In the genomic region with DNA sequence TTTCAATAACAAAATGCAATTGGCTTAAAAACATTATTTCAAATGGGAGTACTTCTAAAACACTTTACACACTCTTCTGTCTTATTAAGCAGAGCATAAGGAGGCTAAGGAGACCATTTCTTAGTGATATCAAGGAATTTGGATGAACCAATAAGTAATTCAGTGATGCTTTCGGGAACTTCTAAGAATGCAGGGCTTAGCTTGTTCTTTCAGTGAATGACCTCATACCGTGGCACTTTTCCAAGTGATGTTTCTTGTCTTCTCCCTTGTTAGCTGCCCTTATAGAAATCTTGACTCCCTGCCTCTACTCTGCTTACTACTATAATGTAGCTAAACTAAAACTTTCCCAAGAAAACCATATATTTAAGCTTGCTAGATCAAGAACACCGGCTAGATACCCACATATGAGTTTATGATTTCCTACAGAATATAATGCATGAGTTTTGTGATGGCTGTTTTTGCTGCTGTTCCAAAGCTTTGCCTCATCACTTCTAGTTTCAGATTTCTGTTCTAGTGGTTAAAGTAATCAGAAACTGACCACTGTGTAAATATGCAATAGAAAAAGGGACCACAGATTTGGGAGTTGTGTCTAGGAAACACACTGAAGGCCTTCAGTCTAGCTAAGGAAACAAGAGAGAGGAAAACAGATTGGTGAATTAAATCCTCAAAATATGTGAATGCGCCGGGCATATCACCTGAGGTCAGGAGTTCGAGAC, we compare ENCODE assay signal across 14 cellular contexts. TPM values are rescaled to one million over a fixed set of nuclear protein-coding genes. Genes with fewer than 3 reads are reported as not detected.
A peak's percentile ranks its signal among the peaks of the same experiment; 100 is the strongest.
DNase-seq lines count a peak whose midpoint lies in the region; ATAC-seq, FAIRE-seq and TF ChIP-seq lines count a peak whose summit lies in the region.
"Had no signal": no experiment of that assay in that cellular context is flagged by ENCODE, and none has a peak within 500 bp of the region (broad histone marks: within the 10 kb centered on the region; RNA-seq: fewer than 3 reads in every experiment).

No MANE protein-coding gene starts in this region.

- H3K9me2 ChIP-seq in hepatocyte (replicated peaks; ENCODE audit: insufficient read depth) (no peaks in the 10 kb centered on the region), PC-9 (ENCODE audit: insufficient read depth) (no peaks in the 10 kb centered on the region)

- H3K4me1 ChIP-seq in IMR-90 (ENCODE audit: control insufficient read depth, insufficient read depth, low read length) (peaks cover 1% of the 10 kb centered on the region; the same call in 1 of the 2 replicates), hepatocyte (ENCODE audit: insufficient read depth) (no peaks in the 10 kb centered on the region), PC-9 (replicated peaks; ENCODE audit: insufficient read depth) (no peaks in the 10 kb centered on the region)
- H3K4me1 ChIP-seq: pancreas had no signal

- in situ Hi-C loops in IMR-90 (cut with MboI; ENCODE audit: low sequenced_read_pairs) (no loop called here), astrocyte of the cerebellum (cut with HindIII; ENCODE audit: low sequenced_read_pairs) (no loop called here)

- H3K79me1 ChIP-seq in IMR-90 (ENCODE audit: low read depth in 1 of 2, low read length in 2 of 2): no peaks in the 10 kb centered on the region

- no peak overlapping the region for H2AK9ac ChIP-seq in IMR-90 (replicated peaks; ENCODE audit: low read depth, low read length, poor library complexity)

- H2BK15ac ChIP-seq in IMR-90 (ENCODE audit: low read depth, low read length): no peak overlapping the region

- peak overlapping the region; percentile 2 for H2BK5ac ChIP-seq in IMR-90 (ENCODE audit: low read depth, low read length, poor library complexity, severe bottlenecking)

- no CpG with 5 or more reads among the region's 6 CpGs for WGBS in IMR-90 (ENCODE audit: extremely low coverage in 2 of 2, insufficient read length in 1 of 2), 2 experiments
- WGBS in hepatocyte (ENCODE audit: low lambda C conversion rate, missing lambda C conversion rate): 89% methylated on average over 6 of the region's 6 CpGs

- CTCF ChIA-PET in AG04450 (lab: Charles Lee): no interaction called here
- CTCF ChIA-PET in IMR-90 (lab: Yijun Ruan, JAX): interaction anchor here (0.6 to 1.5 kb wide), 4 partner anchors 21 to 1353 kb away, joined by 3 to 6 read pairs (median 4); no protein-coding TSS in a partner anchor
- CTCF ChIA-PET in PC-9 (lab: Charles Lee): no interaction called here

- TF ChIP-seq POLR2A in IMR-90 (IDR thresholded peaks at IDR 0.05; ENCODE audit: low read depth, low read length): no peak

- H3K23ac ChIP-seq in IMR-90 (ENCODE audit: low read depth, low read length): no peak overlapping the region

- peak overlapping the region; percentile 31; the same call in 1 of the 2 replicates for H3K4me2 ChIP-seq in IMR-90 (ENCODE audit: low read depth, low read length)
- no peak overlapping the region for H3K4me2 ChIP-seq in hepatocyte
- no peak overlapping the region for H3K4me2 ChIP-seq in PC-9

- H2BK120ac ChIP-seq in IMR-90 (ENCODE audit: low read depth, low read length): no peak overlapping the region

- FAIRE-seq in D721Med (lab: Jason Lieb, UNC): no peak
- FAIRE-seq: pancreas had no signal

- no peak overlapping the region for H3K56ac ChIP-seq in IMR-90 (ENCODE audit: extremely low read depth, insufficient read depth, low read length)

- H4K91ac ChIP-seq in IMR-90 (ENCODE audit: insufficient read depth, low read depth, low read length): no peak overlapping the region

- H3K79me2 ChIP-seq in hepatocyte (no peaks in the 10 kb centered on the region), PC-9 (ENCODE audit: low read depth) (no peaks in the 10 kb centered on the region)

- H2BK20ac ChIP-seq in IMR-90 (ENCODE audit: low read depth, low read length): no peak overlapping the region

- H3K4ac ChIP-seq in IMR-90 (ENCODE audit: low read depth, low read length): no peak overlapping the region

- H4K20me1 ChIP-seq in IMR-90 (ENCODE audit: insufficient read depth, low read length) (no peaks in the 10 kb centered on the region), hepatocyte (ENCODE audit: insufficient read depth, poor library complexity, severe bottlenecking) (no peaks in the 10 kb centered on the region), PC-9 (ENCODE audit: insufficient read depth) (no peaks in the 10 kb centered on the region)

- H3K4me3 ChIP-seq in AG04450 (ENCODE audit: low read depth, low read length) (no peak overlapping the region), IMR-90 (ENCODE audit: insufficient read depth, low read depth, low read length) (no peak overlapping the region), astrocyte of the cerebellum (ENCODE audit: low read depth, low read length) (no peak overlapping the region), hepatocyte (no peak overlapping the region), PC-9 (no peak overlapping the region)
- H3K4me3 ChIP-seq: pancreas had no signal

- H2AK5ac ChIP-seq in IMR-90 (ENCODE audit: low read depth, low read length): no peak overlapping the region

- H3K9me3 ChIP-seq in AG04450 (ENCODE audit: control insufficient read depth, insufficient read depth, low read length) (peaks cover 3% of the 10 kb centered on the region; the same call in 1 of the 2 replicates), IMR-90 (ENCODE audit: control insufficient read depth, insufficient read depth, low read length) (no peaks in the 10 kb centered on the region; the same call in 1 of the 2 replicates), hepatocyte (ENCODE audit: low read depth) (no peaks in the 10 kb centered on the region), PC-9 (ENCODE audit: insufficient read depth, low read depth) (no peaks in the 10 kb centered on the region)
- H3K9me3 ChIP-seq: pancreas had no signal

- H2AFZ ChIP-seq in IMR-90 (replicated peaks; ENCODE audit: low read length, poor library complexity) (no peak overlapping the region), hepatocyte (no peak overlapping the region), PC-9 (no peak overlapping the region)

- H3K36me3 ChIP-seq in IMR-90 (ENCODE audit: control insufficient read depth, insufficient read depth, low read length) (peaks cover 17% of the 10 kb centered on the region), hepatocyte (replicated peaks; ENCODE audit: insufficient read depth, low read depth) (no peaks in the 10 kb centered on the region), PC-9 (ENCODE audit: low read depth) (no peaks in the 10 kb centered on the region)

- POLR2A ChIA-PET in AG04450 (lab: Yijun Ruan, JAX) (interaction anchor here (1.0 to 1.3 kb wide), 3 partner anchors 27 to 51 kb away, joined by 4 to 5 read pairs (median 5); a partner anchor contains a TSS), IMR-90 (lab: Charles Lee; ENCODE audit: unreplicated experiment) (interaction anchor here (0.5 to 1.2 kb wide), 2 partner anchors 51 to 87 kb away, joined by 3 read pairs; a partner anchor contains a TSS), PC-9 (lab: Charles Lee; ENCODE audit: unreplicated experiment) (no interaction called here)

- no peak overlapping the region for H3K14ac ChIP-seq in IMR-90 (replicated peaks; ENCODE audit: low read depth, low read length)

- H3K27ac ChIP-seq in AG04450 (ENCODE audit: low read depth, low read length) (no peak overlapping the region), IMR-90 (ENCODE audit: insufficient read depth, low read length) (peak overlapping the region; percentile 62; the same call in 1 of the 2 replicates), hepatocyte (no peak overlapping the region), PC-9 (no peak overlapping the region)
- H3K27ac ChIP-seq: pancreas had no signal

- no peak overlapping the region for H4K8ac ChIP-seq in IMR-90 (ENCODE audit: low read depth in 2 of 2, low read length in 2 of 2)

- intact Hi-C loops in IMR-90 (cut with micrococcal nuclease) (loop anchor here (1.0 kb wide), 1 partner anchor 51 kb away; a partner anchor contains a TSS), PC-9 (cut with micrococcal nuclease; ENCODE audit: unreplicated experiment) (no loop called here), left ventricle myocardium superior (cut with micrococcal nuclease) (no loop called here)

- no peaks in the 10 kb centered on the region for H3K9me1 ChIP-seq in IMR-90 (ENCODE audit: insufficient read depth, low read length)

- no TSS peak for BruUV-seq in IMR-90 (replicated peaks; lab: Mats Ljungman, UMichigan)
- BruUV-seq in PC-9 (replicated peaks; lab: Mats Ljungman, UMichigan): no TSS peak

- ATAC-seq in IMR-90 (ENCODE audit: low read depth) (peak; percentile 86), GM18511 (IDR thresholded peaks at IDR 0.05; ENCODE audit: unreplicated experiment) (no peak), left ventricle myocardium superior (no peak)
- ATAC-seq: pancreas; stimulated activated memory B cell treated with anti-CD40 and anti-IgM and Interleukin-4, amounts not matched to agents 10 μg/mL and 1 μg/mL and 100 μg/mL, for 72 hours had no signal

- no peak; the same call in 1 of the 2 replicates for TF ChIP-seq RAD21 in IMR-90 (IDR thresholded peaks at IDR 0.05; ENCODE audit: low read length)

- DNase-seq in AG04450 (ENCODE audit: low read depth, low spot score) (peak; percentile 77), IMR-90 (peak; percentile 93), astrocyte of the cerebellum (ENCODE audit: low read depth) (peak; percentile 67), hepatocyte (ENCODE audit: low spot score) (peak; percentile 57), PC-9 (no peak), left ventricle myocardium superior (no peak), D721Med (ENCODE audit: insufficient read length, low spot score) (no peak)
- DNase-seq: activated CD4-positive, alpha-beta T cell treated with anti-CD3 and anti-CD28 coated beads for 4 hours; activated effector memory CD4-positive, alpha-beta T cell treated with anti-CD3 and anti-CD28 coated beads, Interleukin-2, amount 50 U/mL, for 16 hours; GDM1; NCI-H526 treated with DMSO at 0.1 percent for 48 hours; pancreas had no signal

- H3K18ac ChIP-seq in IMR-90 (ENCODE audit: low read depth, low read length): no peak overlapping the region

- no peaks in the 10 kb centered on the region for H3F3A ChIP-seq in PC-9 (ENCODE audit: insufficient read depth, low read depth)

- H4K5ac ChIP-seq in IMR-90 (ENCODE audit: low read depth, low read length): no peak overlapping the region

- no peak overlapping the region for H3K9ac ChIP-seq in IMR-90 (ENCODE audit: low read depth, low read length)

- dilution Hi-C loops in IMR-90 (cut with HindIII; ENCODE audit: low sequenced_read_pairs, unreplicated experiment): no loop called here

- TF ChIP-seq CTCF in AG04450 (IDR thresholded peaks at IDR 0.05; ENCODE audit: low read depth, low read length) (no peak), IMR-90 (conservative IDR thresholded peaks at IDR 0.05; ENCODE audit: low read depth, low read length) (no peak), astrocyte of the cerebellum (IDR thresholded peaks at IDR 0.05; ENCODE audit: low read depth, low read length, missing control alignments) (no peak), hepatocyte (IDR thresholded peaks at IDR 0.05; ENCODE audit: poor library complexity) (no peak), PC-9 (conservative IDR thresholded peaks at IDR 0.05) (no peak), D721Med (IDR thresholded peaks at IDR 0.05; ENCODE audit: insufficient read depth, missing control alignments) (no peak)

- H3K27me3 ChIP-seq in AG04450 (ENCODE audit: control insufficient read depth, insufficient read depth, low read length) (no peaks in the 10 kb centered on the region), IMR-90 (ENCODE audit: control insufficient read depth, insufficient read depth, low read length) (no peaks in the 10 kb centered on the region), hepatocyte (no peaks in the 10 kb centered on the region), PC-9 (ENCODE audit: insufficient read depth, low read depth) (no peaks in the 10 kb centered on the region)
- H3K27me3 ChIP-seq: pancreas had no signal

RNA-seq across cellular contexts. Expression of a gene that starts 37.5 kb away (rescaled TPM):
- 5.9 and 8.3 TPM in 2 replicates for polyA plus RNA-seq in AG04450 (2011; rRNA removed)
- 2.4 and 4.1 TPM in 2 replicates for polyA minus RNA-seq in AG04450 (2011; rRNA and poly(A)+ RNA removed)
- 2.3 and 2.5 TPM in 2 replicates for total RNA-seq in IMR-90 (2012; rRNA removed)
- polyA plus RNA-seq in IMR-90 (2012; rRNA removed): 2.4 and 2.6 TPM in 2 replicates
- polyA plus RNA-seq in IMR-90 (2012; cell fraction: cytosol; rRNA removed): 0.61 and 0.91 TPM in 2 replicates
- polyA plus RNA-seq in IMR-90 (2012; cell fraction: nucleus; rRNA removed; ENCODE audit: low replicate concordance): 1.6 and 9.7 TPM in 2 replicates
- 9.6 and 12.8 TPM in 2 replicates for total RNA-seq in hepatocyte
- polyA plus RNA-seq in hepatocyte: 3.0 and 6.5 TPM in 2 replicates
- total RNA-seq in PC-9 (2021): 5.8 and 6.1 TPM in 2 replicates
- total RNA-seq in left ventricle myocardium superior: 22.4 TPM

RNA-seq across cellular contexts. Expression of a gene that starts 50.9 kb away (rescaled TPM):
- polyA plus RNA-seq in AG04450 (2011; rRNA removed): 4.2 and 6.3 TPM in 2 replicates
- polyA minus RNA-seq in AG04450 (2011; rRNA and poly(A)+ RNA removed): 9.2 and 9.8 TPM in 2 replicates
- total RNA-seq in IMR-90 (2012; rRNA removed): 3.9 and 5.0 TPM in 2 replicates
- polyA plus RNA-seq in IMR-90 (2012; rRNA removed): 4.1 and 4.4 TPM in 2 replicates
- polyA plus RNA-seq in IMR-90 (2012; cell fraction: cytosol; rRNA removed): 1.6 and 3.7 TPM in 2 replicates
- polyA plus RNA-seq in IMR-90 (2012; cell fraction: nucleus; rRNA removed; ENCODE audit: low replicate concordance): 23.4 and 26.7 TPM in 2 replicates
- total RNA-seq in hepatocyte: 1.2 and 4.7 TPM in 2 replicates
- 1.4 and 2.1 TPM in 2 replicates for polyA plus RNA-seq in hepatocyte
- 16.1 and 17.0 TPM in 2 replicates for total RNA-seq in PC-9 (2021)
- 2.6 TPM for total RNA-seq in left ventricle myocardium superior

RNA-seq across cellular contexts. Expression of a gene that starts 51.0 kb away (rescaled TPM):
- 941 and 1,068 TPM in 2 replicates for polyA plus RNA-seq in AG04450 (2011; rRNA removed)
- polyA minus RNA-seq in AG04450 (2011; rRNA and poly(A)+ RNA removed): 269 and 283 TPM in 2 replicates
- total RNA-seq in IMR-90 (2012; rRNA removed): 451 and 786 TPM in 2 replicates
- polyA plus RNA-seq in IMR-90 (2012; rRNA removed): 849 and 1,003 TPM in 2 replicates
- 588 and 616 TPM in 2 replicates for polyA plus RNA-seq in IMR-90 (2012; cell fraction: cytosol; rRNA removed)
- polyA plus RNA-seq in IMR-90 (2012; cell fraction: nucleus; rRNA removed; ENCODE audit: low replicate concordance): 179 and 302 TPM in 2 replicates
- 818 and 854 TPM in 2 replicates for total RNA-seq in hepatocyte
- polyA plus RNA-seq in hepatocyte: 803 and 849 TPM in 2 replicates
- 548 and 560 TPM in 2 replicates for total RNA-seq in PC-9 (2021)
- total RNA-seq in left ventricle myocardium superior: 588 TPM

Comparison
In these comparisons a context has a peak if more than half of its experiments do, and no peak if none do; other contexts are left out.
1. DNase-seq: peak in AG04450 (single experiment), IMR-90 (single experiment), astrocyte of the cerebellum (single experiment) and hepatocyte (single experiment); none in PC-9 (0 of 2), left ventricle myocardium superior (single experiment) and D721Med (single experiment).